Comparison of ENCODE assay signal across 7 cellular contexts in genomic region chr4:104491396-104491821, GRCh38. TPM values are rescaled to one million over a fixed set of nuclear protein-coding genes. Genes with fewer than 3 reads are reported as not detected.
DNase-seq lines count a peak whose midpoint lies in the region; ATAC-seq and TF ChIP-seq lines count a peak whose summit lies in the region.

No MANE protein-coding gene starts in this region.

- H3K4me1 Mint-ChIP-seq in activated CD4-positive, alpha-beta T cell treated with anti-CD3 and anti-CD28 coated beads, Interleukin-2, amount 10 ng/mL, durations not matched to agents 7 days and 5 days: peaks cover 16% of the 10 kb centered on the region
- peaks cover 41% of the 10 kb centered on the region for H3K4me1 Mint-ChIP-seq in endodermal cell

- H3K27ac ChIP-seq in HUES64 (ENCODE audit: low read depth, low read length): peak overlapping the region; percentile 94; the same call in 1 of the 2 replicates
- peak overlapping the region; percentile 87 for H3K27ac ChIP-seq in endodermal cell (ENCODE audit: low read depth, low read length)
- H3K27ac ChIP-seq in mucosa of rectum (ENCODE audit: low read depth in 2 of 2, low read length in 2 of 2): peak overlapping the region; percentile 60 to 81
- no peak overlapping the region for H3K27ac ChIP-seq in urinary bladder (ENCODE audit: low read depth)

- CTCF ChIA-PET in GM10248 (lab: Yijun Ruan, JAX): interaction anchor here (1.3 kb wide), 1 partner anchor 9 kb away, joined by 4 read pairs; no protein-coding TSS in a partner anchor
- CTCF ChIA-PET in activated CD4-positive, alpha-beta T cell treated with anti-CD3 and anti-CD28 coated beads, Interleukin-2, amount 10 ng/mL, durations not matched to agents 7 days and 5 days (lab: Charles Lee): no interaction called here

- DNase-seq in GM10248 (ENCODE audit: extremely low spot score) (peak; percentile 51), endodermal cell (peak; percentile 86)
- DNase-seq in activated CD4-positive, alpha-beta T cell treated with anti-CD3 and anti-CD28 coated beads, Interleukin-2, amount 10 ng/mL, durations not matched to agents 7 days and 5 days: peak; percentile 9

- H3K27me3 ChIP-seq in HUES64 (ENCODE audit: insufficient read depth, low read length) (peaks cover 14% of the 10 kb centered on the region), endodermal cell (ENCODE audit: control insufficient read depth, insufficient read depth, low read length, poor library complexity, severe bottlenecking) (peaks cover 12% of the 10 kb centered on the region), mucosa of rectum (ENCODE audit: control insufficient read depth in 2 of 2, insufficient read depth in 2 of 2, low read length in 2 of 2) (no peaks in the 10 kb centered on the region)

- POLR2A ChIA-PET in GM10248 (lab: Yijun Ruan, JAX): no interaction called here
- POLR2A ChIA-PET in activated CD4-positive, alpha-beta T cell treated with anti-CD3 and anti-CD28 coated beads, Interleukin-2, amount 10 ng/mL, durations not matched to agents 7 days and 5 days (lab: Charles Lee): no interaction called here

- H3K36me3 ChIP-seq in HUES64 (ENCODE audit: insufficient read depth, low read length) (no peaks in the 10 kb centered on the region), endodermal cell (ENCODE audit: control insufficient read depth, insufficient read depth, low read length) (no peaks in the 10 kb centered on the region), mucosa of rectum (ENCODE audit: control insufficient read depth in 2 of 2, insufficient read depth in 2 of 2, low read length in 2 of 2) (no peaks in the 10 kb centered on the region), urinary bladder (ENCODE audit: insufficient read depth) (no peaks in the 10 kb centered on the region)

- H3K9me3 Mint-ChIP-seq in activated CD4-positive, alpha-beta T cell treated with anti-CD3 and anti-CD28 coated beads, Interleukin-2, amount 10 ng/mL, durations not matched to agents 7 days and 5 days: no peaks in the 10 kb centered on the region
- no peaks in the 10 kb centered on the region for H3K9me3 Mint-ChIP-seq in endodermal cell

- H3K36me3 Mint-ChIP-seq in activated CD4-positive, alpha-beta T cell treated with anti-CD3 and anti-CD28 coated beads, Interleukin-2, amount 10 ng/mL, durations not matched to agents 7 days and 5 days (ENCODE audit: low read depth): no peaks in the 10 kb centered on the region
- no peaks in the 10 kb centered on the region for H3K36me3 Mint-ChIP-seq in endodermal cell (ENCODE audit: low read depth)

- peaks cover 67% of the 10 kb centered on the region for H3K27me3 Mint-ChIP-seq in activated CD4-positive, alpha-beta T cell treated with anti-CD3 and anti-CD28 coated beads, Interleukin-2, amount 10 ng/mL, durations not matched to agents 7 days and 5 days
- H3K27me3 Mint-ChIP-seq in endodermal cell (ENCODE audit: insufficient read depth): peaks cover 32% of the 10 kb centered on the region

- TF ChIP-seq CTCF in GM10248 (IDR thresholded peaks at IDR 0.05; ENCODE audit: control extremely low read depth, extremely low read depth, low read depth, missing control alignments) (no peak), endodermal cell (conservative IDR thresholded peaks at IDR 0.05) (no peak)

- peak overlapping the region; percentile 92 for H3K4me3 ChIP-seq in HUES64 (ENCODE audit: low read length)
- H3K4me3 ChIP-seq in endodermal cell (ENCODE audit: low read length): peak overlapping the region; percentile 70
- H3K4me3 ChIP-seq in mucosa of rectum (ENCODE audit: low read length in 2 of 2): peak overlapping the region; percentile 67 to 78
- H3K4me3 ChIP-seq in urinary bladder (ENCODE audit: low read depth, low read length): peak overlapping the region; percentile 95

- no peak overlapping the region for H3K27ac Mint-ChIP-seq in activated CD4-positive, alpha-beta T cell treated with anti-CD3 and anti-CD28 coated beads, Interleukin-2, amount 10 ng/mL, durations not matched to agents 7 days and 5 days
- peak overlapping the region; percentile 58 for H3K27ac Mint-ChIP-seq in endodermal cell

- WGBS in HUES64: under 1% methylated on average over 45 of the region's 50 CpGs
- WGBS in endodermal cell (ENCODE audit: insufficient coverage in 1 of 2, insufficient read length in 1 of 2), 2 experiments: 0% methylated on average over 4 to 42 of the region's 50 CpGs
- under 1% methylated on average over 49 of the region's 50 CpGs for WGBS in urinary bladder

- H3K4me3 Mint-ChIP-seq in activated CD4-positive, alpha-beta T cell treated with anti-CD3 and anti-CD28 coated beads, Interleukin-2, amount 10 ng/mL, durations not matched to agents 7 days and 5 days: peak overlapping the region; percentile 63
- peak overlapping the region; percentile 71 for H3K4me3 Mint-ChIP-seq in endodermal cell

- ATAC-seq in GM21515 (IDR thresholded peaks at IDR 0.05; ENCODE audit: unreplicated experiment): peak; percentile 32

- H3K9ac ChIP-seq in HUES64 (ENCODE audit: low read depth, low read length) (peak overlapping the region; percentile 72), endodermal cell (ENCODE audit: extremely low read depth, low read length, poor library complexity, severe bottlenecking) (no peak overlapping the region), mucosa of rectum (ENCODE audit: low read depth in 1 of 2, low read length in 2 of 2) (peak overlapping the region; percentile 56 to 58)

- H3K4me1 ChIP-seq in HUES64 (ENCODE audit: insufficient read depth, low read length) (peaks cover 64% of the 10 kb centered on the region), endodermal cell (ENCODE audit: control insufficient read depth, insufficient read depth, low read length) (no peaks in the 10 kb centered on the region), mucosa of rectum (ENCODE audit: control insufficient read depth in 2 of 2, insufficient read depth in 2 of 2, low read length in 2 of 2) (peaks cover 0 to 5% of the 10 kb centered on the region in 2 donors), urinary bladder (ENCODE audit: insufficient read depth) (no peaks in the 10 kb centered on the region)

- H3K9me3 ChIP-seq in HUES64 (ENCODE audit: insufficient read depth, low read depth, low read length) (no peaks in the 10 kb centered on the region), endodermal cell (ENCODE audit: control insufficient read depth, low read length) (no peaks in the 10 kb centered on the region), mucosa of rectum (ENCODE audit: control insufficient read depth in 2 of 2, low read length in 2 of 2) (no peaks in the 10 kb centered on the region)

RNA-seq across cellular contexts. Expression of gene CXXC4, which starts 3.3 kb away (rescaled TPM):
- 4.1 TPM for polyA plus RNA-seq in HUES64 (2013, experiment 1 of 2)
- 6.1 TPM for polyA plus RNA-seq in HUES64 (2013, experiment 2 of 2)
- not detected for total RNA-seq in activated CD4-positive, alpha-beta T cell treated with anti-CD3 and anti-CD28 coated beads, Interleukin-2, amount 10 ng/mL, durations not matched to agents 7 days and 5 days
- total RNA-seq in endodermal cell: 10 to 100 TPM in 1 of 2 donors, 1 to 10 TPM in 1; 5.6 to 12.4 TPM
- 27.2 TPM for polyA plus RNA-seq in endodermal cell (2013, experiment 1 of 2)
- 28.9 TPM for polyA plus RNA-seq in endodermal cell (2013, experiment 2 of 2)
- 5.1 TPM for total RNA-seq in urinary bladder
- 0.58 TPM for polyA plus RNA-seq in urinary bladder

Comparison
In these comparisons a context has a peak if more than half of its experiments do, and no peak if none do; other contexts are left out.
1. DNase-seq: peak in every context shown above with its lines; median percentile 86 in endodermal cell; 51 in GM10248; 9 in activated CD4-positive, alpha-beta T cell treated with anti-CD3 and anti-CD28 coated beads, Interleukin-2, amount 10 ng/mL, durations not matched to agents 7 days and 5 days.